In the genomic region with DNA sequence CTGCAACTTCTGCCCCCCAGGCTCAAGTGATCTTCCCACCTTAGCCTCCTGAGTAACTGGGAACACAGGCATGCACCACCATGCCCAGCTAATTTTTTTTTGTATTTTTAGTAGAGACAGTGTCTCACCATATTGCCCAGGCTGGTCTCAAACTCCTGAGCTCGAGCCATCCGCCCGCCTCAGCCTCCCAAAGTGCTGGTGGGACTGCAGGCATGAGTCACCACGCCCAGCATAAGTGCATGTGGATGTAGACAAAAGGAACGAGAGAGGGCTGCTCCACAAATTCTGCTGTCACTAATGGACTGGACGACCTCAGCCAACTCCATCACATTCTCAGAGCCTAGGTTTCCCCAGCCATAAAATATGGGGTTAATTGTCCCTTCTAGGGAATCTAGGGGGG, we compare ENCODE assay signal across 31 cellular contexts. TPM values are rescaled to one million over a fixed set of nuclear protein-coding genes. Genes with fewer than 3 reads are reported as not detected.
"Had no signal": no experiment of that assay in that cellular context is flagged by ENCODE, and none has a peak within 500 bp of the region (broad histone marks: within the 10 kb centered on the region; RNA-seq: fewer than 3 reads in every experiment).

No MANE protein-coding gene starts in this region.

- H3K9me3 Mint-ChIP-seq: activated CD4-positive, alpha-beta memory T cell treated with anti-CD3 and anti-CD28 coated beads for 36 hours; activated CD4-positive, alpha-beta T cell treated with anti-CD3 and anti-CD28 coated beads, Interleukin-2, amount 10 ng/mL, durations not matched to agents 24 days and 14 days; activated naive CD4-positive, alpha-beta T cell treated with anti-CD3 and anti-CD28 coated beads for 36 hours; activated naive CD8-positive, alpha-beta T cell treated with anti-CD3 and anti-CD28 coated beads for 36 hours; activated T-helper 1 cell treated with anti-CD3 and anti-CD28 coated beads, Interleukin-12 subunit alpha, Interleukin-12 subunit beta, Interleukin-2, Interleukin-4 antibody, amounts not matched to agents 30 ng/mL and 10 ng/mL and 1 ng/mL, durations not matched to agents 14 hours and 24 hours and 36 hours; effector memory CD8-positive, alpha-beta T cell; mesothelial cell of epicardium; nephron progenitor cell; stimulated activated effector memory CD8-positive, alpha-beta T cell treated with anti-CD3 and anti-CD28 coated beads, Interleukin-12 subunit alpha, Interleukin-12 subunit beta, amount 100 ng/mL, for 72 hours; stimulated activated naive CD8-positive, alpha-beta T cell treated with anti-CD3 and anti-CD28 coated beads, Interleukin-15, amount 100 ng/mL, for 72 hours had no signal

- H3K4me3 Mint-ChIP-seq: activated CD4-positive, alpha-beta memory T cell treated with anti-CD3 and anti-CD28 coated beads for 36 hours; activated CD4-positive, alpha-beta T cell treated with anti-CD3 and anti-CD28 coated beads, Interleukin-2, amount 10 ng/mL, durations not matched to agents 24 days and 14 days; activated naive CD4-positive, alpha-beta T cell treated with anti-CD3 and anti-CD28 coated beads for 36 hours; activated naive CD8-positive, alpha-beta T cell treated with anti-CD3 and anti-CD28 coated beads for 36 hours; activated T-helper 1 cell treated with anti-CD3 and anti-CD28 coated beads, Interleukin-12 subunit alpha, Interleukin-12 subunit beta, Interleukin-2, Interleukin-4 antibody, amounts not matched to agents 30 ng/mL and 10 ng/mL and 1 ng/mL, durations not matched to agents 14 hours and 24 hours and 36 hours; brain; effector memory CD8-positive, alpha-beta T cell; mesothelial cell of epicardium; naive B cell; nephron progenitor cell; stimulated activated effector memory CD8-positive, alpha-beta T cell treated with anti-CD3 and anti-CD28 coated beads, Interleukin-12 subunit alpha, Interleukin-12 subunit beta, amount 100 ng/mL, for 72 hours; stimulated activated naive CD8-positive, alpha-beta T cell treated with anti-CD3 and anti-CD28 coated beads, Interleukin-15, amount 100 ng/mL, for 72 hours had no signal

- H3K27ac Mint-ChIP-seq: activated CD4-positive, alpha-beta T cell treated with anti-CD3 and anti-CD28 coated beads, Interleukin-2, amount 10 ng/mL, durations not matched to agents 24 days and 14 days; activated naive CD4-positive, alpha-beta T cell treated with anti-CD3 and anti-CD28 coated beads for 36 hours; activated naive CD8-positive, alpha-beta T cell treated with anti-CD3 and anti-CD28 coated beads for 36 hours; brain; effector memory CD8-positive, alpha-beta T cell; mesothelial cell of epicardium; naive B cell; nephron progenitor cell; progenitor cell of endocrine pancreas; stimulated activated effector memory CD8-positive, alpha-beta T cell treated with anti-CD3 and anti-CD28 coated beads, Interleukin-12 subunit alpha, Interleukin-12 subunit beta, amount 100 ng/mL, for 72 hours; stimulated activated naive CD8-positive, alpha-beta T cell treated with anti-CD3 and anti-CD28 coated beads, Interleukin-15, amount 100 ng/mL, for 72 hours had no signal

- DNase-seq: activated CD4-positive, alpha-beta memory T cell treated with anti-CD3 and anti-CD28 coated beads for 36 hours; activated CD4-positive, alpha-beta T cell treated with anti-CD3 and anti-CD28 coated beads, Interleukin-2, amount 10 ng/mL, durations not matched to agents 24 days and 14 days; activated CD4-positive, CD25-positive, alpha-beta regulatory T cell treated with anti-CD3 and anti-CD28 coated beads, Interleukin-2, amount 50 U/mL, for 72 hours; activated CD8-positive, alpha-beta memory T cell treated with anti-CD3 and anti-CD28 coated beads, Interleukin-2, amount 50 U/mL, for 4 hours; activated effector memory CD4-positive, alpha-beta T cell treated with anti-CD3 and anti-CD28 coated beads, Interleukin-2, amount 50 U/mL, for 16 hours; activated naive CD4-positive, alpha-beta T cell treated with anti-CD3 and anti-CD28 coated beads for 36 hours; activated naive CD8-positive, alpha-beta T cell treated with anti-CD3 and anti-CD28 coated beads for 36 hours; activated T-cell treated with anti-CD3 and anti-CD28 coated beads, Interleukin-2, amount 50 U/mL, for 1 hour; effector memory CD8-positive, alpha-beta T cell; head of caudate nucleus; hippocampal formation; kidney; left colon; naive B cell; nephron progenitor cell; small intestine; stimulated activated CD4-positive, alpha-beta T cell treated with anti-CD3 and anti-CD28 coated beads, Interleukin-4, amount 100 ng/mL, for 24 hours; stimulated activated naive CD8-positive, alpha-beta T cell treated with anti-CD3 and anti-CD28 coated beads, Interleukin-15, amount 100 ng/mL, for 72 hours; substantia nigra; T-helper 9 cell; upper lobe of right lung had no signal

- ATAC-seq: effector memory CD8-positive, alpha-beta T cell; gastroesophageal sphincter; left colon; sciatic nerve; stimulated activated effector memory CD8-positive, alpha-beta T cell treated with anti-CD3 and anti-CD28 coated beads, Interleukin-12 subunit alpha, Interleukin-12 subunit beta, amount 100 ng/mL, for 72 hours; stimulated activated naive CD8-positive, alpha-beta T cell treated with anti-CD3 and anti-CD28 coated beads, Interleukin-15, amount 100 ng/mL, for 72 hours; upper lobe of right lung had no signal

- H3K27me3 Mint-ChIP-seq: activated CD4-positive, alpha-beta memory T cell treated with anti-CD3 and anti-CD28 coated beads for 36 hours; activated CD4-positive, alpha-beta T cell treated with anti-CD3 and anti-CD28 coated beads, Interleukin-2, amount 10 ng/mL, durations not matched to agents 24 days and 14 days; activated naive CD8-positive, alpha-beta T cell treated with anti-CD3 and anti-CD28 coated beads for 36 hours; stimulated activated naive CD8-positive, alpha-beta T cell treated with anti-CD3 and anti-CD28 coated beads, Interleukin-15, amount 100 ng/mL, for 72 hours had no signal

- H3K36me3 Mint-ChIP-seq: activated CD4-positive, alpha-beta memory T cell treated with anti-CD3 and anti-CD28 coated beads for 36 hours; brain; mesothelial cell of epicardium; naive B cell; stimulated activated effector memory CD8-positive, alpha-beta T cell treated with anti-CD3 and anti-CD28 coated beads, Interleukin-12 subunit alpha, Interleukin-12 subunit beta, amount 100 ng/mL, for 72 hours had no signal

- H3K4me1 Mint-ChIP-seq: brain had no signal

RNA-seq across cellular contexts. Expression of gene SP6, which starts 37.3 kb away (rescaled TPM):
- total RNA-seq: activated naive CD8-positive, alpha-beta T cell treated with anti-CD3 and anti-CD28 coated beads for 36 hours had no signal

RNA-seq across cellular contexts. Expression of gene LRRC46, which starts 56.8 kb away (rescaled TPM):
- total RNA-seq: ascending aorta, cardiac muscle cell, cerebellum, mesothelial cell of epicardium had no signal
